8 cellular contexts compared by ENCODE assay signal in the genomic region with DNA sequence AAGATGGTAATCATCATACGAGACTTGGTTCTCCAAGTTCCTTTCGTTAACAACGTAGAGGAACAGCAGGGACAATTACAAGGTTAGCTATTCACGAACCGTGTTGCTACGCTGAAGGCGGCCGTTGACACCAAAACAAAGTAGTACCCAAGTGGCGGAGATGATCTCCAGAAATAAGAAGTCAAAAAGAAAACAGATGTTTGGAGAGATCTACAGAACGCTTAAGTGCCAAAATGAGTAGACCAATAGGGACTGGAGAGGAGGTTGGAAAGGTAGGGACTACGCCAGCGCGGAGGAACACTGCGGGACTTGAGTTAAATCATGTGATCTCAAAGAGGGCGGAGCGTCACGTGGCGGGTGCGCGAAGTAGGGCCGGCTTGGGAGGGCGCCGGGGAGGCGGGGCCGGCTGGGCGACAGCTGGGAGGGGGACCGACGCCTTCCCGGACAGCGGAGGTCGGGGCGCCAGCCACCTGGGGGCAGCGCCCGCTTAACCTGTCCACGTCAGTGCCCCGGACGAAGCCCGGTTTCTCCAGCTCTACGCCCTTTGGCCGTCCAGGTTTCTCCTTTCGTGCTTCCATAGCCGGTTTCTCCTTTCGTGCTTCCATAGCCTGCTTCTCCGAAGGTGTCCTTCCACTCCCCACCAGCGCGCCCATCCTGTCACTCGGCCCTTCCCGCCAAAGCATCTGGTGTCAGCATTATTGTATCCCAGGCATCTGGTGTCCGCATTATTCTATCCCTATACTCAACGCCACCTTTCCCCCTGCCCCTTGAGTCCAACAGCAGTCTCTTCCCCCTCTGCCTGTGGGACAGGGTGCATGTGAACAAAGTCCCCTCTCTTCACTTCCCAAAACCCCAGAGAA. TPM values are rescaled to one million over a fixed set of nuclear protein-coding genes. Genes with fewer than 3 reads are reported as not detected.
A peak's percentile ranks its signal among the peaks of the same experiment; 100 is the strongest.
DNase-seq lines count a peak whose midpoint lies in the region; ATAC-seq and TF ChIP-seq lines count a peak whose summit lies in the region.

No MANE protein-coding gene starts in this region.

- intact Hi-C loops in stomach (cut with DNase I; ENCODE audit: low total_unique reads) = no loop called here

- H3F3A ChIP-seq in Loucy (ENCODE audit: low read depth) (0 out of 2 replicates have a peak, but pooled peaks cover 3% of the 10 kb centered on the region), neural progenitor cell (ENCODE audit: low read depth) (peaks cover 47% of the 10 kb centered on the region)

- no peak; the same call in 1 of the 2 replicates for TF ChIP-seq CTCF in Loucy (conservative IDR thresholded peaks at IDR 0.05; ENCODE audit: low read length)
- TF ChIP-seq CTCF in foreskin keratinocyte (conservative IDR thresholded peaks at IDR 0.05) = peak; percentile 5
- peak; percentile 8 for TF ChIP-seq CTCF in neural progenitor cell (IDR thresholded peaks at IDR 0.05)
- peak in 2 of 7 experiments; percentile 12 to 17 for TF ChIP-seq CTCF in stomach (IDR thresholded peaks at IDR 0.05)

- H3K36me3 ChIP-seq in Loucy (ENCODE audit: insufficient read depth, low read length) = peaks cover 23% of the 10 kb centered on the region; the same call in 1 of the 2 replicates
- no peaks in the 10 kb centered on the region for H3K36me3 ChIP-seq in neural progenitor cell
- peaks cover 34 to 52% (median 47%) of the 10 kb centered on the region in 4 donors for H3K36me3 ChIP-seq in stomach

- H3K4me3 Mint-ChIP-seq in neural progenitor cell = peak overlapping the region; percentile 99

- H3K9me3 Mint-ChIP-seq in neural progenitor cell = no peaks in the 10 kb centered on the region

- H3K79me2 ChIP-seq in Loucy (ENCODE audit: insufficient read depth, low read length) (peaks cover 56% of the 10 kb centered on the region), neural progenitor cell (ENCODE audit: low read depth) (peaks cover 52% of the 10 kb centered on the region)

- TF ChIP-seq EP300 in stomach (IDR thresholded peaks at IDR 0.05) = peak; percentile 37

- no peaks in the 10 kb centered on the region for H3K9me2 ChIP-seq in Loucy (replicated peaks; ENCODE audit: low read depth, low read length)

- TF ChIP-seq POLR2A in Raji (IDR thresholded peaks at IDR 0.05; ENCODE audit: insufficient read depth, low read depth, low read length) (0 out of 2 replicates have a peak, but pooled peaks have one; percentile 17), stomach (IDR thresholded peaks at IDR 0.05) (no peak)

- DNase-seq in DMS53 (lab: John Stamatoyannopoulos, UW) (peak; percentile 99), activated gamma-delta T cell treated with Interleukin-2 at 50 U/mL for 16 hours (peak; percentile 93), foreskin keratinocyte (peak; percentile 84 to 93), neural progenitor cell (ENCODE audit: low spot score) (peak; percentile 98), stomach (peak; percentile 97)

- no peaks in the 10 kb centered on the region for H3K9me3 ChIP-seq in Loucy (ENCODE audit: insufficient read depth, low read depth, low read length)
- H3K9me3 ChIP-seq in neural progenitor cell (ENCODE audit: low read depth) = no peaks in the 10 kb centered on the region
- no peaks in the 10 kb centered on the region for H3K9me3 ChIP-seq in stomach

- peak; percentile 34 for ATAC-seq in GM21786 (IDR thresholded peaks at IDR 0.05; ENCODE audit: unreplicated experiment)
- ATAC-seq in foreskin keratinocyte = peak; percentile 30

- H4K20me1 ChIP-seq in Loucy (ENCODE audit: insufficient read depth, low read length, poor library complexity, severe bottlenecking) = peaks cover 12% of the 10 kb centered on the region
- H4K20me1 ChIP-seq in neural progenitor cell (ENCODE audit: low read depth) = peaks cover 6% of the 10 kb centered on the region

- WGBS in stomach, 5 donors = 1 to 4% (median 1%) methylated on average over 45 to 50 of the region's 50 CpGs

- H3K4me3 ChIP-seq in Loucy (ENCODE audit: low read length, poor library complexity, severe bottlenecking) (peak overlapping the region; percentile 86), neural progenitor cell (peak overlapping the region; percentile 82), stomach (peak overlapping the region; percentile 77 to 97 (median 82))

- H3K27me3 Mint-ChIP-seq in neural progenitor cell (ENCODE audit: insufficient read depth, low read depth) = peaks cover 7% of the 10 kb centered on the region

- H3K4me1 Mint-ChIP-seq in neural progenitor cell = peaks cover 32% of the 10 kb centered on the region

- peak overlapping the region; percentile 87 for H2AFZ ChIP-seq in Loucy (ENCODE audit: low read length)
- peak overlapping the region; percentile 96 for H2AFZ ChIP-seq in neural progenitor cell (replicated peaks)

- peak overlapping the region; percentile 99 for H3K27ac Mint-ChIP-seq in neural progenitor cell

- peaks cover 26% of the 10 kb centered on the region for H3K36me3 Mint-ChIP-seq in neural progenitor cell

- H3K9ac ChIP-seq in Loucy (ENCODE audit: low read depth, low read length, poor library complexity, severe bottlenecking) = peak overlapping the region; percentile 86
- H3K9ac ChIP-seq in neural progenitor cell = peak overlapping the region; percentile 67

- H3K4me1 ChIP-seq in Loucy (ENCODE audit: insufficient read depth, low read length, poor library complexity, severe bottlenecking) (peaks cover 25% of the 10 kb centered on the region), foreskin keratinocyte (no peaks in the 10 kb centered on the region), neural progenitor cell (peaks cover 18% of the 10 kb centered on the region), stomach (peaks cover 20 to 39% (median 30%) of the 10 kb centered on the region in 4 donors)

- peaks cover 5% of the 10 kb centered on the region for H3K27me3 ChIP-seq in Loucy (ENCODE audit: insufficient read depth, low read length, poor library complexity, severe bottlenecking)
- H3K27me3 ChIP-seq in foreskin keratinocyte = no peaks in the 10 kb centered on the region
- no peaks in the 10 kb centered on the region for H3K27me3 ChIP-seq in neural progenitor cell
- no peaks in the 10 kb centered on the region for H3K27me3 ChIP-seq in stomach

- peak overlapping the region; percentile 82 for H3K27ac ChIP-seq in foreskin keratinocyte
- H3K27ac ChIP-seq in neural progenitor cell = peak overlapping the region; percentile 82
- peak overlapping the region; percentile 94 to 99 (median 97) for H3K27ac ChIP-seq in stomach

- H3K4me2 ChIP-seq in Loucy (ENCODE audit: low read depth, low read length, poor library complexity, severe bottlenecking) (peak overlapping the region; percentile 75), neural progenitor cell (peak overlapping the region; percentile 88)

RNA-seq across cellular contexts. Expression of gene GABARAP, which starts 0.7 kb away (rescaled TPM):
- 162 and 204 TPM in 2 replicates for total RNA-seq in foreskin keratinocyte
- polyA plus RNA-seq in foreskin keratinocyte = 319 and 384 TPM in 2 replicates
- total RNA-seq in neural progenitor cell (ENCODE audit: low replicate concordance) = 225 and 276 TPM in 2 replicates
- 100 to 1,000 TPM; 111 to 419 (median 206) TPM for total RNA-seq in stomach
- polyA plus RNA-seq in stomach = 1,000 to 10,000 TPM in 1 of 3 donors, 100 to 1,000 TPM in 2; 773 to 1,252 (median 934) TPM

RNA-seq across cellular contexts. Expression of gene PHF23, which starts 3.7 kb away (rescaled TPM):
- total RNA-seq in foreskin keratinocyte (49.1 and 51.2 TPM in 2 replicates), neural progenitor cell (ENCODE audit: low replicate concordance) (31.6 and 59.1 TPM in 2 replicates), stomach (10 to 100 TPM in 3 of 5 donors, 1 to 10 TPM in 2; 5.2 to 26.2 (median 14.0) TPM)
- polyA plus RNA-seq in foreskin keratinocyte (55.9 and 56.8 TPM in 2 replicates), stomach (10 to 100 TPM; 21.3 to 27.2 (median 21.5) TPM)

RNA-seq across cellular contexts. Expression of gene CTDNEP1, which starts 8.6 kb away (rescaled TPM):
- 84.9 and 89.6 TPM in 2 replicates for total RNA-seq in foreskin keratinocyte
- 171 and 177 TPM in 2 replicates for polyA plus RNA-seq in foreskin keratinocyte
- total RNA-seq in neural progenitor cell (ENCODE audit: low replicate concordance) = 46.5 and 55.3 TPM in 2 replicates
- total RNA-seq in stomach = 10 to 100 TPM; 23.9 to 82.8 (median 54.0) TPM
- polyA plus RNA-seq in stomach = 10 to 100 TPM; 71.8 to 85.1 (median 75.9) TPM

RNA-seq across cellular contexts. Expression of gene DVL2, which starts 8.6 kb away (rescaled TPM):
- 41.5 and 45.0 TPM in 2 replicates for total RNA-seq in foreskin keratinocyte
- polyA plus RNA-seq in foreskin keratinocyte = 28.0 and 31.2 TPM in 2 replicates
- 43.9 and 113 TPM in 2 replicates for total RNA-seq in neural progenitor cell (ENCODE audit: low replicate concordance)
- 100 to 1,000 TPM in 1 of 5 donors, 10 to 100 TPM in 4; 16.9 to 114 (median 19.7) TPM for total RNA-seq in stomach
- 10 to 100 TPM; 12.1 to 14.5 (median 14.5) TPM for polyA plus RNA-seq in stomach

RNA-seq across cellular contexts. Expression of gene ELP5, which starts 9.1 kb away (rescaled TPM):
- 31.8 and 63.6 TPM in 2 replicates for total RNA-seq in foreskin keratinocyte
- 42.6 and 104 TPM in 2 replicates for polyA plus RNA-seq in foreskin keratinocyte
- total RNA-seq in neural progenitor cell (ENCODE audit: low replicate concordance) = 17.5 and 42.2 TPM in 2 replicates
- total RNA-seq in stomach = 10 to 100 TPM in 3 of 5 donors, 1 to 10 TPM in 1, not detected in 1; 8.4 to 19.5 (median 13.6) TPM
- polyA plus RNA-seq in stomach = 10 to 100 TPM; 24.4 to 45.2 (median 28.5) TPM

Comparison
In these comparisons a context has a peak if more than half of its experiments do, and no peak if none do; other contexts are left out.
1. Peak in every context shown above with its lines: DNase-seq, ATAC-seq, H3K4me3 ChIP-seq and H3K27ac ChIP-seq.